Comparison of ENCODE assay signal across 8 cellular contexts in genomic region chr14:104973215-104974145, GRCh38. TPM values are rescaled to one million over a fixed set of nuclear protein-coding genes. Genes with fewer than 3 reads are reported as not detected.
DNase-seq lines count a peak whose midpoint lies in the region; ATAC-seq and TF ChIP-seq lines count a peak whose summit lies in the region.

No MANE protein-coding gene starts in this region.

- H3K4me3 Mint-ChIP-seq in stimulated activated naive CD8-positive, alpha-beta T cell treated with anti-CD3 and anti-CD28 coated beads, Interleukin-15, amount 100 ng/mL, for 72 hours, result no peak overlapping the region

- no peaks in the 10 kb centered on the region for H3K9me3 Mint-ChIP-seq in stimulated activated naive CD8-positive, alpha-beta T cell treated with anti-CD3 and anti-CD28 coated beads, Interleukin-15, amount 100 ng/mL, for 72 hours

- no peaks in the 10 kb centered on the region for H4K20me1 ChIP-seq in SK-N-SH (ENCODE audit: insufficient read depth)

- no peaks in the 10 kb centered on the region for H3K36me3 ChIP-seq in SK-N-SH (replicated peaks in 1 of 2; ENCODE audit: control insufficient read depth in 1 of 2, insufficient read depth in 2 of 2, low read length in 1 of 2)

- no peaks in the 10 kb centered on the region for H3K27me3 ChIP-seq in SK-N-SH (ENCODE audit: insufficient read depth)

- CTCF ChIA-PET in SK-N-SH (lab: Yijun Ruan, JAX), result interaction anchor here (0.9 to 11.2 kb wide), 8 partner anchors 24 to 121 kb away, joined by 3 to 284 read pairs (median 4); no protein-coding TSS in a partner anchor

- H3K27ac Mint-ChIP-seq in stimulated activated naive CD8-positive, alpha-beta T cell treated with anti-CD3 and anti-CD28 coated beads, Interleukin-15, amount 100 ng/mL, for 72 hours, result no peak overlapping the region

- no peaks in the 10 kb centered on the region for H3K9me3 ChIP-seq in SK-N-SH

- TF ChIP-seq EP300 in SK-N-SH (IDR thresholded peaks at IDR 0.05; ENCODE audit: borderline replicate concordance in 1 of 2, low read depth in 1 of 2, low read length in 1 of 2), result peak in 1 of 2 experiments; percentile 81; a peak in 1 of 4 replicates

- peaks cover 25% of the 10 kb centered on the region for H3K4me1 Mint-ChIP-seq in stimulated activated naive CD8-positive, alpha-beta T cell treated with anti-CD3 and anti-CD28 coated beads, Interleukin-15, amount 100 ng/mL, for 72 hours

- peak overlapping the region; percentile 90 for H3K4me2 ChIP-seq in SK-N-SH

- DNase-seq in ELF-1 (ENCODE audit: low read depth, low spot score) (peak; percentile 88), SK-N-SH (no peak), glomerular visceral epithelial cell (ENCODE audit: extremely low spot score) (peak; percentile 98), renal cortical epithelial cell (ENCODE audit: low read depth) (peak; percentile 94), NAMALWA (ENCODE audit: low spot score) (no peak)
- DNase-seq in stimulated activated naive CD8-positive, alpha-beta T cell treated with anti-CD3 and anti-CD28 coated beads, Interleukin-15, amount 100 ng/mL, for 72 hours, result no peak

- no peak for TF ChIP-seq RAD21 in SK-N-SH (IDR thresholded peaks at IDR 0.05; ENCODE audit: low read length)

- peak overlapping the region; percentile 76 for H3K9ac ChIP-seq in SK-N-SH

- peaks cover 21% of the 10 kb centered on the region for H3F3A ChIP-seq in SK-N-SH (replicated peaks; ENCODE audit: insufficient read depth)

- no peak for TF ChIP-seq CTCF in SK-N-SH (IDR thresholded peaks at IDR 0.05)

- H3K27ac ChIP-seq in SK-N-SH (ENCODE audit: low read depth in 2 of 2, low read length in 1 of 2), result peak overlapping the region; percentile 74 to 93

- no peak for ATAC-seq in stimulated activated naive CD8-positive, alpha-beta T cell treated with anti-CD3 and anti-CD28 coated beads, Interleukin-15, amount 100 ng/mL, for 72 hours
- ATAC-seq in GM21360 (IDR thresholded peaks at IDR 0.05; ENCODE audit: unreplicated experiment) (no peak), GM21528 (IDR thresholded peaks at IDR 0.05; ENCODE audit: low FRiP score, unreplicated experiment) (no peak)

- H2AFZ ChIP-seq in SK-N-SH (ENCODE audit: low read depth), result peak overlapping the region; percentile 54; the same call in 1 of the 2 replicates

- POLR2A ChIA-PET in SK-N-SH (lab: Yijun Ruan, JAX), result no interaction called here

- WGBS in SK-N-SH (ENCODE audit: low lambda C conversion rate), result 24% methylated on average over 8 of the region's 32 CpGs

- H3K9me2 ChIP-seq in SK-N-SH, result no peaks in the 10 kb centered on the region

- H3K79me2 ChIP-seq in SK-N-SH (ENCODE audit: insufficient read depth), result peaks cover 66% of the 10 kb centered on the region; the same call in 1 of the 2 replicates

- H3K4me1 ChIP-seq in SK-N-SH (ENCODE audit: control insufficient read depth in 1 of 2, insufficient read depth in 2 of 2, low read depth in 1 of 2, low read length in 1 of 2), result peaks cover 48 to 51% of the 10 kb centered on the region in 2 experiments; a peak in 3 of 4 replicates

- peaks cover 50% of the 10 kb centered on the region for H3K27me3 Mint-ChIP-seq in stimulated activated naive CD8-positive, alpha-beta T cell treated with anti-CD3 and anti-CD28 coated beads, Interleukin-15, amount 100 ng/mL, for 72 hours

- peak overlapping the region; percentile 4 to 33; a peak in 1 of 4 replicates for H3K4me3 ChIP-seq in SK-N-SH (ENCODE audit: low read depth in 2 of 2, low read length in 1 of 2)

TF ChIP-seq in SK-N-SH, 30 proteins besides CTCF, POLR2A, EP300 and RAD21 (continues in another document):
- TF ChIP-seq, protein P1, sequence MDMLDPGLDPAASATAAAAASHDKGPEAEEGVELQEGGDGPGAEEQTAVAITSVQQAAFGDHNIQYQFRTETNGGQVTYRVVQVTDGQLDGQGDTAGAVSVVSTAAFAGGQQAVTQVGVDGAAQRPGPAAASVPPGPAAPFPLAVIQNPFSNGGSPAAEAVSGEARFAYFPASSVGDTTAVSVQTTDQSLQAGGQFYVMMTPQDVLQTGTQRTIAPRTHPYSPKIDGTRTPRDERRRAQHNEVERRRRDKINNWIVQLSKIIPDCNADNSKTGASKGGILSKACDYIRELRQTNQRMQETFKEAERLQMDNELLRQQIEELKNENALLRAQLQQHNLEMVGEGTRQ (IDR thresholded peaks at IDR 0.05; ENCODE audit: borderline replicate concordance, low read depth, low read length), result no peak
- peak; percentile 89 for TF ChIP-seq NFIC (IDR thresholded peaks at IDR 0.05; ENCODE audit: borderline replicate concordance)
- TF ChIP-seq YY1 (IDR thresholded peaks at IDR 0.05; ENCODE audit: low read depth), result no peak
- 0 out of 2 replicates have a peak, but pooled peaks have one; percentile 56 for TF ChIP-seq SIN3A (IDR thresholded peaks at IDR 0.05; ENCODE audit: borderline replicate concordance, low read depth, low read length)
- TF ChIP-seq, protein P2, sequence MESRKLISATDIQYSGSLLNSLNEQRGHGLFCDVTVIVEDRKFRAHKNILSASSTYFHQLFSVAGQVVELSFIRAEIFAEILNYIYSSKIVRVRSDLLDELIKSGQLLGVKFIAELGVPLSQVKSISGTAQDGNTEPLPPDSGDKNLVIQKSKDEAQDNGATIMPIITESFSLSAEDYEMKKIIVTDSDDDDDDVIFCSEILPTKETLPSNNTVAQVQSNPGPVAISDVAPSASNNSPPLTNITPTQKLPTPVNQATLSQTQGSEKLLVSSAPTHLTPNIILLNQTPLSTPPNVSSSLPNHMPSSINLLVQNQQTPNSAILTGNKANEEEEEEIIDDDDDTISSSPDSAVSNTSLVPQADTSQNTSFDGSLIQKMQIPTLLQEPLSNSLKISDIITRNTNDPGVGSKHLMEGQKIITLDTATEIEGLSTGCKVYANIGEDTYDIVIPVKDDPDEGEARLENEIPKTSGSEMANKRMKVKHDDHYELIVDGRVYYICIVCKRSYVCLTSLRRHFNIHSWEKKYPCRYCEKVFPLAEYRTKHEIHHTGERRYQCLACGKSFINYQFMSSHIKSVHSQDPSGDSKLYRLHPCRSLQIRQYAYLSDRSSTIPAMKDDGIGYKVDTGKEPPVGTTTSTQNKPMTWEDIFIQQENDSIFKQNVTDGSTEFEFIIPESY (IDR thresholded peaks at IDR 0.05; ENCODE audit: borderline replicate concordance, low read depth), result no peak
- TF ChIP-seq MAX (IDR thresholded peaks at IDR 0.05; ENCODE audit: low read depth), result peak; percentile 86
- peak; percentile 91 for TF ChIP-seq TEAD4 (IDR thresholded peaks at IDR 0.05; ENCODE audit: borderline replicate concordance, insufficient read depth)
- TF ChIP-seq, protein P3, sequence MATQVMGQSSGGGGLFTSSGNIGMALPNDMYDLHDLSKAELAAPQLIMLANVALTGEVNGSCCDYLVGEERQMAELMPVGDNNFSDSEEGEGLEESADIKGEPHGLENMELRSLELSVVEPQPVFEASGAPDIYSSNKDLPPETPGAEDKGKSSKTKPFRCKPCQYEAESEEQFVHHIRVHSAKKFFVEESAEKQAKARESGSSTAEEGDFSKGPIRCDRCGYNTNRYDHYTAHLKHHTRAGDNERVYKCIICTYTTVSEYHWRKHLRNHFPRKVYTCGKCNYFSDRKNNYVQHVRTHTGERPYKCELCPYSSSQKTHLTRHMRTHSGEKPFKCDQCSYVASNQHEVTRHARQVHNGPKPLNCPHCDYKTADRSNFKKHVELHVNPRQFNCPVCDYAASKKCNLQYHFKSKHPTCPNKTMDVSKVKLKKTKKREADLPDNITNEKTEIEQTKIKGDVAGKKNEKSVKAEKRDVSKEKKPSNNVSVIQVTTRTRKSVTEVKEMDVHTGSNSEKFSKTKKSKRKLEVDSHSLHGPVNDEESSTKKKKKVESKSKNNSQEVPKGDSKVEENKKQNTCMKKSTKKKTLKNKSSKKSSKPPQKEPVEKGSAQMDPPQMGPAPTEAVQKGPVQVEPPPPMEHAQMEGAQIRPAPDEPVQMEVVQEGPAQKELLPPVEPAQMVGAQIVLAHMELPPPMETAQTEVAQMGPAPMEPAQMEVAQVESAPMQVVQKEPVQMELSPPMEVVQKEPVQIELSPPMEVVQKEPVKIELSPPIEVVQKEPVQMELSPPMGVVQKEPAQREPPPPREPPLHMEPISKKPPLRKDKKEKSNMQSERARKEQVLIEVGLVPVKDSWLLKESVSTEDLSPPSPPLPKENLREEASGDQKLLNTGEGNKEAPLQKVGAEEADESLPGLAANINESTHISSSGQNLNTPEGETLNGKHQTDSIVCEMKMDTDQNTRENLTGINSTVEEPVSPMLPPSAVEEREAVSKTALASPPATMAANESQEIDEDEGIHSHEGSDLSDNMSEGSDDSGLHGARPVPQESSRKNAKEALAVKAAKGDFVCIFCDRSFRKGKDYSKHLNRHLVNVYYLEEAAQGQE (IDR thresholded peaks at IDR 0.05; ENCODE audit: low read depth, low read length), result 0 out of 2 replicates have a peak, but pooled peaks have one; percentile 29
- no peak for TF ChIP-seq IRF3 (IDR thresholded peaks at IDR 0.05; ENCODE audit: low read depth, low read length)

RNA-seq across cellular contexts. Expression of gene AHNAK2, which starts 4.7 kb away (rescaled TPM):
- polyA plus RNA-seq in SK-N-SH (2012; rRNA removed), result 33.5 and 36.6 TPM in 2 replicates
- polyA plus RNA-seq in SK-N-SH (2012; cell fraction: cytosol; rRNA removed), result 22.9 and 24.7 TPM in 2 replicates
- polyA plus RNA-seq in SK-N-SH (2012; cell fraction: nucleus; rRNA removed), result 70.6 and 92.7 TPM in 2 replicates
- total RNA-seq in renal cortical epithelial cell, result 33.2 and 60.5 TPM in 2 replicates

RNA-seq across cellular contexts. Expression of gene CLBA1, which starts 12.1 kb away (rescaled TPM):
- 18.5 and 21.4 TPM in 2 replicates for polyA plus RNA-seq in SK-N-SH (2012; rRNA removed)
- polyA plus RNA-seq in SK-N-SH (2012; cell fraction: cytosol; rRNA removed), result 15.0 and 15.3 TPM in 2 replicates
- polyA plus RNA-seq in SK-N-SH (2012; cell fraction: nucleus; rRNA removed), result 72.4 and 86.2 TPM in 2 replicates
- total RNA-seq in renal cortical epithelial cell, result 8.7 and 17.8 TPM in 2 replicates

RNA-seq across cellular contexts. Expression of gene CDCA4, which starts 47.4 kb away (rescaled TPM):
- 23.7 and 26.8 TPM in 2 replicates for polyA plus RNA-seq in SK-N-SH (2012; rRNA removed)
- 15.1 and 21.2 TPM in 2 replicates for polyA plus RNA-seq in SK-N-SH (2012; cell fraction: cytosol; rRNA removed)
- polyA plus RNA-seq in SK-N-SH (2012; cell fraction: nucleus; rRNA removed), result 15.7 and 19.5 TPM in 2 replicates
- 8.8 and 43.6 TPM in 2 replicates for total RNA-seq in renal cortical epithelial cell

RNA-seq across cellular contexts. Expression of gene PLD4, which starts 48.8 kb away (rescaled TPM):
- polyA plus RNA-seq in SK-N-SH (2012; rRNA removed), result 0.02 TPM in 2 replicates
- polyA plus RNA-seq in SK-N-SH (2012; cell fraction: cytosol; rRNA removed), result not detected in 2 replicates
- 0.14 and 0.19 TPM in 2 replicates for polyA plus RNA-seq in SK-N-SH (2012; cell fraction: nucleus; rRNA removed)
- total RNA-seq in renal cortical epithelial cell, result 0.05 TPM in 1 of 2 replicates, not detected in the other

Comparison
In these comparisons a context has a peak if more than half of its experiments do, and no peak if none do; other contexts are left out.
1. DNase-seq: peak in ELF-1 (single experiment), glomerular visceral epithelial cell (single experiment) and renal cortical epithelial cell (single experiment); none in SK-N-SH (single experiment), stimulated activated naive CD8-positive, alpha-beta T cell treated with anti-CD3 and anti-CD28 coated beads, Interleukin-15, amount 100 ng/mL, for 72 hours (0 of 2) and NAMALWA (single experiment).